7 cellular contexts compared by ENCODE assay signal in genomic region chr21:23887709-23888303, GRCh38.
DNase-seq lines count a peak whose midpoint lies in the region; ATAC-seq and TF ChIP-seq lines count a peak whose summit lies in the region.

No MANE protein-coding gene starts in this region.

- no peak overlapping the region for H3K27ac ChIP-seq in WERI-Rb-1

- no peak overlapping the region for H3K4me3 ChIP-seq in WERI-Rb-1 (ENCODE audit: low read depth, low read length)

- TF ChIP-seq CTCF in GM10266 (IDR thresholded peaks at IDR 0.05; ENCODE audit: control insufficient read depth, insufficient read depth, low read depth, missing control alignments) (no peak), WERI-Rb-1 (IDR thresholded peaks at IDR 0.05; ENCODE audit: low read depth, low read length) (no peak)

- H3K27me3 Mint-ChIP-seq in stimulated activated naive B cell treated with anti-CD40 and anti-IgM and Interleukin-4, amounts not matched to agents 10 μg/mL and 1 μg/mL and 100 μg/mL, for 72 hours = no peaks in the 10 kb centered on the region

- peak; percentile 35 for DNase-seq in MV-4-11 (lab: John Stamatoyannopoulos, UW)
- peak; percentile 9 for DNase-seq in activated T-cell treated with anti-CD3 and anti-CD28 coated beads for 4 hours
- DNase-seq in stimulated activated naive B cell treated with anti-CD40 and anti-IgM and Interleukin-4, amounts not matched to agents 10 μg/mL and 1 μg/mL and 100 μg/mL, for 72 hours = no peak
- DNase-seq in NCI-H1417 (lab: John Stamatoyannopoulos, UW) = no peak
- no peak for DNase-seq in GM10266 (ENCODE audit: extremely low spot score)
- DNase-seq in WERI-Rb-1 = no peak

- no peaks in the 10 kb centered on the region for H3K9me3 ChIP-seq in WERI-Rb-1 (ENCODE audit: severe bottlenecking)

- H3K36me3 Mint-ChIP-seq in stimulated activated naive B cell treated with anti-CD40 and anti-IgM and Interleukin-4, amounts not matched to agents 10 μg/mL and 1 μg/mL and 100 μg/mL, for 72 hours = peaks cover 0 to 2% of the 10 kb centered on the region in 2 donors

- H3K36me3 ChIP-seq in WERI-Rb-1 = no peaks in the 10 kb centered on the region

- H3K27ac Mint-ChIP-seq in stimulated activated naive B cell treated with anti-CD40 and anti-IgM and Interleukin-4, amounts not matched to agents 10 μg/mL and 1 μg/mL and 100 μg/mL, for 72 hours = peak overlapping the region; percentile 76

- peak; percentile 82 for ATAC-seq in GM21619 (IDR thresholded peaks at IDR 0.05; ENCODE audit: unreplicated experiment)
- ATAC-seq in stimulated activated naive B cell treated with anti-CD40 and anti-IgM and Interleukin-4, amounts not matched to agents 10 μg/mL and 1 μg/mL and 100 μg/mL, for 72 hours (replicated peaks) = peak; percentile 90 to 93

- peaks cover 6% of the 10 kb centered on the region for H3K27me3 ChIP-seq in WERI-Rb-1 (ENCODE audit: insufficient read depth, low read depth, severe bottlenecking)

- H3K4me3 Mint-ChIP-seq in stimulated activated naive B cell treated with anti-CD40 and anti-IgM and Interleukin-4, amounts not matched to agents 10 μg/mL and 1 μg/mL and 100 μg/mL, for 72 hours = peak overlapping the region; percentile 75 to 79

- peaks cover 2 to 21% of the 10 kb centered on the region in 2 donors for H3K4me1 Mint-ChIP-seq in stimulated activated naive B cell treated with anti-CD40 and anti-IgM and Interleukin-4, amounts not matched to agents 10 μg/mL and 1 μg/mL and 100 μg/mL, for 72 hours

- H3K9me3 Mint-ChIP-seq in stimulated activated naive B cell treated with anti-CD40 and anti-IgM and Interleukin-4, amounts not matched to agents 10 μg/mL and 1 μg/mL and 100 μg/mL, for 72 hours = peaks cover 4 to 6% of the 10 kb centered on the region in 2 donors

Comparison
In these comparisons a context has a peak if more than half of its experiments do, and no peak if none do; other contexts are left out.
1. DNase-seq: peak in MV-4-11 (single experiment) and activated T-cell treated with anti-CD3 and anti-CD28 coated beads for 4 hours (single experiment); none in stimulated activated naive B cell treated with anti-CD40 and anti-IgM and Interleukin-4, amounts not matched to agents 10 μg/mL and 1 μg/mL and 100 μg/mL, for 72 hours (single experiment), NCI-H1417 (0 of 3), GM10266 (single experiment) and WERI-Rb-1 (single experiment).